ENCODE assay signal across 8 cellular contexts in genomic region chr19:14433454-14434156, GRCh38. TPM values are rescaled to one million over a fixed set of nuclear protein-coding genes. Genes with fewer than 3 reads are reported as not detected.
DNase-seq lines count a peak whose midpoint lies in the region; ATAC-seq and TF ChIP-seq lines count a peak whose summit lies in the region.

No MANE protein-coding gene starts in this region.

- H3K27ac ChIP-seq in DOHH2 (ENCODE audit: low read depth, low read length) (peak overlapping the region; percentile 42), caudate nucleus (ENCODE audit: low read depth, low read length) (peak overlapping the region; percentile 79), left lung (peak overlapping the region; percentile 79 to 85)

- in situ Hi-C loops in ACHN (cut with HindIII; ENCODE audit: low pct_ligation_motif_present, low pct_unique_long_range_greater_than_20kb, low sequenced_read_pairs), result no loop called here

- H3K4me2 ChIP-seq in DOHH2 (ENCODE audit: low read length), result peak overlapping the region; percentile 84

- H3K36me3 ChIP-seq in DOHH2 (ENCODE audit: control insufficient read depth, low read length) (peaks cover 21% of the 10 kb centered on the region), left lung (peaks cover 0 to 6% of the 10 kb centered on the region in 2 donors)

- ATAC-seq in left lung, result peak; percentile 52

- DNase-seq in caudate nucleus (lab: John Stamatoyannopoulos, UW) (peak in 25 of 61 donors; percentile 6 to 74 (median 37)), left lung (peak in 1 of 2 donors; percentile 82), ACHN (no peak), NOMO-1 treated with DMSO at 0.1 percent for 48 hours (lab: John Stamatoyannopoulos, UW; ENCODE audit: unreplicated experiment) (no peak)
- peak; percentile 30 for DNase-seq in stimulated activated naive CD4-positive, alpha-beta T cell treated with Interleukin-2 at 50 U/mL for 16 hours (lab: John Stamatoyannopoulos, UW)

- H3K79me2 ChIP-seq in DOHH2 (ENCODE audit: control insufficient read depth, low read length), result peaks cover 64% of the 10 kb centered on the region

- no peaks in the 10 kb centered on the region for H3K9me3 Mint-ChIP-seq in IgD-negative memory B cell
- H3K9me3 Mint-ChIP-seq in T-helper 1 cell treated with Interleukin-12 subunit alpha and Interleukin-12 subunit beta and Interleukin-4 antibody, amounts not matched to agents 30 μg/mL and 1 μg/mL, for 36 hours, result no peaks in the 10 kb centered on the region

- peaks cover 65% of the 10 kb centered on the region for H3K4me1 ChIP-seq in DOHH2 (ENCODE audit: control insufficient read depth, low read length)
- H3K4me1 ChIP-seq in left lung, result peaks cover 12 to 66% of the 10 kb centered on the region in 2 donors

- H3K27ac Mint-ChIP-seq in IgD-negative memory B cell, result peak overlapping the region; percentile 87 to 91 (median 88)
- H3K27ac Mint-ChIP-seq in T-helper 1 cell treated with Interleukin-12 subunit alpha and Interleukin-12 subunit beta and Interleukin-4 antibody, amounts not matched to agents 30 μg/mL and 1 μg/mL, for 36 hours, result no peak overlapping the region

- H3K4me3 Mint-ChIP-seq in IgD-negative memory B cell, result peak overlapping the region; percentile 81 to 93 (median 86)
- peak overlapping the region; percentile 74 for H3K4me3 Mint-ChIP-seq in T-helper 1 cell treated with Interleukin-12 subunit alpha and Interleukin-12 subunit beta and Interleukin-4 antibody, amounts not matched to agents 30 μg/mL and 1 μg/mL, for 36 hours

- H4K20me1 ChIP-seq in DOHH2 (ENCODE audit: control insufficient read depth, insufficient read depth, low read depth, low read length), result peaks cover 8% of the 10 kb centered on the region

- no peaks in the 10 kb centered on the region for H3K27me3 ChIP-seq in DOHH2 (ENCODE audit: control insufficient read depth, low read length)
- H3K27me3 ChIP-seq in left lung, result no peaks in the 10 kb centered on the region

- no peaks in the 10 kb centered on the region for H3K27me3 Mint-ChIP-seq in IgD-negative memory B cell
- H3K27me3 Mint-ChIP-seq in T-helper 1 cell treated with Interleukin-12 subunit alpha and Interleukin-12 subunit beta and Interleukin-4 antibody, amounts not matched to agents 30 μg/mL and 1 μg/mL, for 36 hours (ENCODE audit: low read depth), result peaks cover 9% of the 10 kb centered on the region

- peaks cover 15 to 28% (median 16%) of the 10 kb centered on the region in 3 donors for H3K4me1 Mint-ChIP-seq in IgD-negative memory B cell
- peaks cover 23% of the 10 kb centered on the region for H3K4me1 Mint-ChIP-seq in T-helper 1 cell treated with Interleukin-12 subunit alpha and Interleukin-12 subunit beta and Interleukin-4 antibody, amounts not matched to agents 30 μg/mL and 1 μg/mL, for 36 hours (ENCODE audit: low read depth)

- TF ChIP-seq CTCF in DOHH2 (IDR thresholded peaks at IDR 0.05; ENCODE audit: low read depth, low read length, poor library complexity, severe bottlenecking) (peak; percentile 28), left lung (IDR thresholded peaks at IDR 0.05) (no peak)

- no peaks in the 10 kb centered on the region for H3K36me3 Mint-ChIP-seq in IgD-negative memory B cell
- H3K36me3 Mint-ChIP-seq in T-helper 1 cell treated with Interleukin-12 subunit alpha and Interleukin-12 subunit beta and Interleukin-4 antibody, amounts not matched to agents 30 μg/mL and 1 μg/mL, for 36 hours (ENCODE audit: low read depth), result no peaks in the 10 kb centered on the region

- H3K9me2 ChIP-seq in DOHH2 (replicated peaks; ENCODE audit: control insufficient read depth, low read length), result no peaks in the 10 kb centered on the region

- peak overlapping the region; percentile 76 for H3K4me3 ChIP-seq in DOHH2 (ENCODE audit: low read length)
- peak overlapping the region; percentile 86 to 93 for H3K4me3 ChIP-seq in left lung

- peaks cover 9% of the 10 kb centered on the region; the same call in 1 of the 2 replicates for H3F3A ChIP-seq in DOHH2 (ENCODE audit: control insufficient read depth, insufficient read depth)

- intact Hi-C loops in left lung (cut with DNase I), result no loop called here

- H3K9me3 ChIP-seq in DOHH2 (ENCODE audit: control insufficient read depth, insufficient read depth, low read length), result no peaks in the 10 kb centered on the region
- no peaks in the 10 kb centered on the region for H3K9me3 ChIP-seq in left lung

RNA-seq across cellular contexts. Expression of gene PKN1, which starts 0.5 kb away (rescaled TPM):
- polyA plus RNA-seq in IgD-negative memory B cell, result 52.6 TPM
- 100 to 1,000 TPM; 125 to 190 TPM for total RNA-seq in left lung

RNA-seq across cellular contexts. Expression of gene DDX39A, which starts 14.5 kb away (rescaled TPM):
- 169 TPM for polyA plus RNA-seq in IgD-negative memory B cell
- total RNA-seq in left lung, result 10 to 100 TPM; 42.5 to 90.1 TPM

RNA-seq across cellular contexts. Expression of gene PTGER1, which starts 41.5 kb away (rescaled TPM):
- polyA plus RNA-seq in IgD-negative memory B cell, result not detected
- 1 to 10 TPM in 1 of 2 donors, under 1 TPM in 1; 0.76 to 3.6 TPM for total RNA-seq in left lung

RNA-seq across cellular contexts. Expression of gene ADGRE5, which starts 52.4 kb away (rescaled TPM):
- polyA plus RNA-seq in IgD-negative memory B cell, result 89.3 TPM
- 100 to 1,000 TPM; 173 to 237 TPM for total RNA-seq in left lung
